8 cellular contexts compared by ENCODE assay signal in the genomic region with DNA sequence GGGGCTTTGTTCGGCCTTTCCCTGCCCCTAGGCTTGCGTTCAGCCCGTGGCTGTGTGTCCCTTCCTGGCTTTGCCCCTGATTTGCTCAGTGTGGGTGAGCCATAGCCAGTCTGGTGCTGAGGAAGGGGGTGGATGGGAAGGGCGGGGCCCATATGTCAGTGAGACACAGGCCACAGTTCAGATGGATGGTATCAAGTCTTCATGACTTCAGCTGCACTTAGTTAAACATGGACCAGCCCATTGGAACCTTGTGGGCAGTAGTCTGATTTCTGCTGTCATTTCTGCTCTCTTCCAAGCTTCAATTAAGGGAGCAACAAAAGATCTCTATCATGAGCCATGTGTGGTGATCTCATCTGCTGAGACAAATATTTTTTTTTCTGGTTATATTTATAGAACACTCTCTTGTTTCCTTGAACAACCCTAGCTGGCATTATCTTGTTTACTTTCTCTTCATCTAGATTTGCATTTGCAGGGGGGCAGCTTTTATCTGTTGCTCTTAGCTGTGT. TPM values are rescaled to one million over a fixed set of nuclear protein-coding genes. Genes with fewer than 3 reads are reported as not detected.
A peak's percentile ranks its signal among the peaks of the same experiment; 100 is the strongest.
DNase-seq lines count a peak whose midpoint lies in the region; ATAC-seq and TF ChIP-seq lines count a peak whose summit lies in the region.

No MANE protein-coding gene starts in this region.

- intact Hi-C loops in A673 (cut with micrococcal nuclease; ENCODE audit: unreplicated experiment): no loop called here
- intact Hi-C loops in activated CD4-positive, alpha-beta T cell treated with anti-CD3 and anti-CD28 coated beads for 36 hours (cut with DNase I, micrococcal nuclease): no loop called here

- H3K4me1 Mint-ChIP-seq in activated CD4-positive, alpha-beta T cell treated with anti-CD3 and anti-CD28 coated beads for 36 hours: no peaks in the 10 kb centered on the region

- DNase-seq in Daoy (ENCODE audit: low read depth) (peak; percentile 81), NCI-H146 treated with DMSO at 0.1 percent for 48 hours (lab: John Stamatoyannopoulos, UW; ENCODE audit: unreplicated experiment) (peak; percentile 20), cerebellum (ENCODE audit: low spot score) (peak; percentile 56), midbrain (lab: John Stamatoyannopoulos, UW) (peak; percentile 72), A673 (ENCODE audit: low spot score) (no peak)
- no peak for DNase-seq in activated CD4-positive, alpha-beta T cell treated with anti-CD3 and anti-CD28 coated beads for 36 hours

- H3K9me3 Mint-ChIP-seq in activated CD4-positive, alpha-beta T cell treated with anti-CD3 and anti-CD28 coated beads for 36 hours (ENCODE audit: low read depth): no peaks in the 10 kb centered on the region

- no peaks in the 10 kb centered on the region for H3K27me3 ChIP-seq in A673 (replicated peaks; ENCODE audit: insufficient read depth, low read depth, low read length, poor library complexity)

- H3K36me3 ChIP-seq in A673 (ENCODE audit: insufficient read depth, low read length, poor library complexity, severe bottlenecking): no peaks in the 10 kb centered on the region

- no peak overlapping the region for H3K27ac ChIP-seq in A673 (ENCODE audit: low read depth, low read length, poor library complexity, severe bottlenecking)

- no peaks in the 10 kb centered on the region for H3K4me1 ChIP-seq in A673 (ENCODE audit: insufficient read depth, low read length, poor library complexity, severe bottlenecking)

- CTCF ChIA-PET in A673 (lab: Charles Lee): no interaction called here
- CTCF ChIA-PET in activated CD4-positive, alpha-beta T cell treated with anti-CD3 and anti-CD28 coated beads for 36 hours (lab: Charles Lee): interaction anchor here (0.9 to 1.2 kb wide), 2 partner anchors 20 to 45 kb away, joined by 3 to 6 read pairs; no protein-coding TSS in a partner anchor

- ATAC-seq in HG02870 (IDR thresholded peaks at IDR 0.05; ENCODE audit: unreplicated experiment): no peak
- ATAC-seq in GM18909 (IDR thresholded peaks at IDR 0.05; ENCODE audit: poor library complexity, unreplicated experiment): no peak
- ATAC-seq in activated CD4-positive, alpha-beta T cell treated with anti-CD3 and anti-CD28 coated beads for 36 hours: no peak

- H3K36me3 Mint-ChIP-seq in activated CD4-positive, alpha-beta T cell treated with anti-CD3 and anti-CD28 coated beads for 36 hours (ENCODE audit: low read depth): no peaks in the 10 kb centered on the region

- no peak overlapping the region for H3K4me3 ChIP-seq in A673 (ENCODE audit: low read depth, low read length, poor library complexity, severe bottlenecking)

- no peak overlapping the region for H3K4me3 Mint-ChIP-seq in activated CD4-positive, alpha-beta T cell treated with anti-CD3 and anti-CD28 coated beads for 36 hours

- TF ChIP-seq CTCF in A673 (conservative IDR thresholded peaks at IDR 0.05; ENCODE audit: low read depth, low read length): no peak

- no peaks in the 10 kb centered on the region for H3K9me3 ChIP-seq in A673 (ENCODE audit: low read depth, low read length, poor library complexity, severe bottlenecking)

- POLR2A ChIA-PET in A673 (lab: Charles Lee; ENCODE audit: low non-redundant PET): no interaction called here
- POLR2A ChIA-PET in activated CD4-positive, alpha-beta T cell treated with anti-CD3 and anti-CD28 coated beads for 36 hours (lab: Charles Lee): no interaction called here

- H3K27ac Mint-ChIP-seq in activated CD4-positive, alpha-beta T cell treated with anti-CD3 and anti-CD28 coated beads for 36 hours: no peak overlapping the region

- peaks cover 8% of the 10 kb centered on the region for H3K27me3 Mint-ChIP-seq in activated CD4-positive, alpha-beta T cell treated with anti-CD3 and anti-CD28 coated beads for 36 hours

- no TSS peak for BruUV-seq in A673 (replicated peaks; lab: Mats Ljungman, UMichigan)

RNA-seq across cellular contexts. Expression of a gene that starts 21.6 kb away (rescaled TPM):
- 15.4 and 20.8 TPM in 2 replicates for total RNA-seq in Daoy (2014; rRNA removed; shearing (Covaris generic))
- total RNA-seq in cerebellum (22.4 TPM), A673 (2021) (36.9 and 38.3 TPM in 2 replicates)
- total RNA-seq in activated CD4-positive, alpha-beta T cell treated with anti-CD3 and anti-CD28 coated beads for 36 hours: 10 to 100 TPM; 50.7 to 58.0 TPM

RNA-seq across cellular contexts. Expression of a gene that starts 31.9 kb away (rescaled TPM):
- total RNA-seq in Daoy (2014; rRNA removed; shearing (Covaris generic)): 15.4 and 26.2 TPM in 2 replicates
- total RNA-seq in cerebellum (77.6 TPM), A673 (2021) (63.6 and 63.8 TPM in 2 replicates)
- 10 to 100 TPM; 21.9 to 22.5 TPM for total RNA-seq in activated CD4-positive, alpha-beta T cell treated with anti-CD3 and anti-CD28 coated beads for 36 hours

RNA-seq across cellular contexts. Expression of a gene that starts 54.4 kb away (rescaled TPM):
- total RNA-seq in Daoy (2014; rRNA removed; shearing (Covaris generic)): 3.3 TPM in 1 of 2 replicates, not detected in the other
- total RNA-seq in cerebellum (7.3 TPM), A673 (2021) (3.0 and 3.1 TPM in 2 replicates)
- total RNA-seq in activated CD4-positive, alpha-beta T cell treated with anti-CD3 and anti-CD28 coated beads for 36 hours: 1 to 10 TPM; 1.9 to 2.6 TPM

Comparison
In these comparisons a context has a peak if more than half of its experiments do, and no peak if none do; other contexts are left out.
1. DNase-seq: peak in Daoy (single experiment), NCI-H146 treated with DMSO at 0.1 percent for 48 hours (single experiment), cerebellum (single experiment) and midbrain (single experiment); none in A673 (single experiment) and activated CD4-positive, alpha-beta T cell treated with anti-CD3 and anti-CD28 coated beads for 36 hours (single experiment).